In genomic region chr11:69300124-69301032, GRCh38 we compare ENCODE assay signal across 10 cellular contexts. TPM values are rescaled to one million over a fixed set of nuclear protein-coding genes. Genes with fewer than 3 reads are reported as not detected.
DNase-seq lines count a peak whose midpoint lies in the region; ATAC-seq and TF ChIP-seq lines count a peak whose summit lies in the region.
"Had no signal": no experiment of that assay in that cellular context is flagged by ENCODE, and none has a peak within 500 bp of the region (broad histone marks: within the 10 kb centered on the region; RNA-seq: fewer than 3 reads in every experiment).

No MANE protein-coding gene starts in this region.

- TF ChIP-seq CTCF in A673 (conservative IDR thresholded peaks at IDR 0.05; ENCODE audit: low read depth, low read length) (no peak), RWPE2 (IDR thresholded peaks at IDR 0.05; ENCODE audit: poor library complexity, severe bottlenecking) (no peak), fibroblast of mammary gland (conservative IDR thresholded peaks at IDR 0.05; ENCODE audit: control insufficient read depth, insufficient read depth, low read depth, low read length) (no peak)

- intact Hi-C loops in A673 (cut with micrococcal nuclease; ENCODE audit: unreplicated experiment) = no loop called here

- no peak for DNase-seq in A673 (ENCODE audit: low spot score)
- DNase-seq in EH (ENCODE audit: low read depth) = peak; percentile 94
- DNase-seq in RWPE2 (ENCODE audit: low spot score) = no peak
- peak; percentile 88 for DNase-seq in fibroblast of mammary gland (ENCODE audit: low read depth)
- DNase-seq in NCI-H69 (lab: John Stamatoyannopoulos, UW) = no peak
- DNase-seq in stimulated activated naive CD8-positive, alpha-beta T cell treated with anti-CD3 and anti-CD28 coated beads, Interleukin-15, Interleukin-2, amounts not matched to agents 100 U/mL and 50 U/mL, for 24 hours = no peak
- no peak for DNase-seq in mucosa of gallbladder (ENCODE audit: low spot score)
- DNase-seq: nucleus accumbens; stimulated activated CD4-positive, alpha-beta T cell treated with anti-CD3 and anti-CD28 coated beads, Interleukin-2, amount 100 ng/mL, for 24 hours had no signal

- H3K27ac ChIP-seq in A673 (ENCODE audit: low read depth, low read length, poor library complexity, severe bottlenecking) (peak overlapping the region; percentile 92), RWPE2 (ENCODE audit: poor library complexity, severe bottlenecking) (peak overlapping the region; percentile 96)

- H3K4me1 ChIP-seq in A673 (ENCODE audit: insufficient read depth, low read length, poor library complexity, severe bottlenecking) (peaks cover 83% of the 10 kb centered on the region), RWPE2 (ENCODE audit: insufficient read depth, poor library complexity, severe bottlenecking) (peaks cover 53% of the 10 kb centered on the region)

- POLR2A ChIA-PET in A673 (lab: Charles Lee; ENCODE audit: low non-redundant PET) = interaction anchor here (0.7 kb wide), 1 partner anchor 12 kb away, joined by 4 read pairs; no protein-coding TSS in a partner anchor

- no TSS peak for BruUV-seq in A673 (replicated peaks; lab: Mats Ljungman, UMichigan)

- H3K4me3 ChIP-seq in A673 (ENCODE audit: low read depth, low read length, poor library complexity, severe bottlenecking) (no peak overlapping the region), RWPE2 (ENCODE audit: severe bottlenecking) (no peak overlapping the region), fibroblast of mammary gland (ENCODE audit: control insufficient read depth, low read depth, low read length) (no peak overlapping the region)

- CTCF ChIA-PET in A673 (lab: Charles Lee) = no interaction called here

- ATAC-seq in RWPE2 (ENCODE audit: low read depth) (no peak), GM21528 (IDR thresholded peaks at IDR 0.05; ENCODE audit: low FRiP score, unreplicated experiment) (no peak)
- ATAC-seq in stimulated activated naive CD8-positive, alpha-beta T cell treated with anti-CD3 and anti-CD28 coated beads, Interleukin-15, Interleukin-2, amounts not matched to agents 100 U/mL and 50 U/mL, for 24 hours = no peak

- H3K27me3 ChIP-seq in A673 (replicated peaks; ENCODE audit: insufficient read depth, low read depth, low read length, poor library complexity) (no peaks in the 10 kb centered on the region), RWPE2 (ENCODE audit: insufficient read depth, poor library complexity, severe bottlenecking) (no peaks in the 10 kb centered on the region)

- H3K36me3 ChIP-seq in A673 (ENCODE audit: insufficient read depth, low read length, poor library complexity, severe bottlenecking) (peaks cover 71% of the 10 kb centered on the region), RWPE2 (ENCODE audit: low read depth) (no peaks in the 10 kb centered on the region)

- H3K9me3 ChIP-seq in A673 (ENCODE audit: low read depth, low read length, poor library complexity, severe bottlenecking) (no peaks in the 10 kb centered on the region), RWPE2 (ENCODE audit: severe bottlenecking) (no peaks in the 10 kb centered on the region)

RNA-seq across cellular contexts. Expression of gene MYEOV, which starts 6.4 kb away (rescaled TPM):
- total RNA-seq in A673 (2021) = 174 and 192 TPM in 2 replicates
- total RNA-seq in mucosa of gallbladder = 0.72 TPM

Comparison
In these comparisons a context has a peak if more than half of its experiments do, and no peak if none do; other contexts are left out.
1. DNase-seq: peak in EH (single experiment) and fibroblast of mammary gland (single experiment); none in A673 (single experiment), RWPE2 (single experiment), NCI-H69 (single experiment), stimulated activated naive CD8-positive, alpha-beta T cell treated with anti-CD3 and anti-CD28 coated beads, Interleukin-15, Interleukin-2, amounts not matched to agents 100 U/mL and 50 U/mL, for 24 hours (single experiment) and mucosa of gallbladder (single experiment).
2. RNA of gene MYEOV, which starts 6.4 kb away (total RNA-seq): 174 to 192 TPM in A673; 0.72 TPM in mucosa of gallbladder (single experiment); every median in the first group is over 100 times any median in the second.